12 cellular contexts compared by ENCODE assay signal in genomic region chr10:110364531-110364937, GRCh38. TPM values are rescaled to one million over a fixed set of nuclear protein-coding genes. Genes with fewer than 3 reads are reported as not detected.
A peak's percentile ranks its signal among the peaks of the same experiment; 100 is the strongest.
DNase-seq lines count a peak whose midpoint lies in the region.
"Had no signal": no experiment of that assay in that cellular context is flagged by ENCODE, and none has a peak within 500 bp of the region (broad histone marks: within the 10 kb centered on the region; RNA-seq: fewer than 3 reads in every experiment).

No MANE protein-coding gene starts in this region.

- peak; percentile 44 for DNase-seq in A172 (ENCODE audit: low spot score)
- peak; percentile 68 for DNase-seq in M059J (ENCODE audit: low read depth)
- DNase-seq in activated T-helper 1 cell treated with anti-CD3 and anti-CD28 coated beads, Interleukin-12 subunit alpha, Interleukin-12 subunit beta, Interleukin-2, Interleukin-4 antibody, amounts not matched to agents 30 ng/mL and 10 ng/mL and 1 ng/mL, durations not matched to agents 14 hours and 24 hours and 36 hours (ENCODE audit: low spot score): no peak
- peak; percentile 62 for DNase-seq in renal cortical epithelial cell (ENCODE audit: low read depth)
- DNase-seq in Kasumi-1 (lab: John Stamatoyannopoulos, UW): no peak
- no peak for DNase-seq in epidermal melanocyte (ENCODE audit: insufficient read length, low spot score)
- no peak for DNase-seq in NCI-H1092 (lab: John Stamatoyannopoulos, UW)
- no peak for DNase-seq in GF-D8 (lab: John Stamatoyannopoulos, UW)
- DNase-seq: NCI-H226, pancreas, RPMI8226 had no signal

- intact Hi-C loops in activated T-helper 1 cell treated with anti-CD3 and anti-CD28 coated beads, Interleukin-12 subunit alpha, Interleukin-12 subunit beta, Interleukin-2, Interleukin-4 antibody, amounts not matched to agents 30 ng/mL and 10 ng/mL and 1 ng/mL, durations not matched to agents 14 hours and 24 hours and 36 hours (cut with micrococcal nuclease): loop anchor here (1.0 to 2.0 kb wide), 5 partner anchors 8 to 410 kb away; no protein-coding TSS in a partner anchor

- H3K9me3 Mint-ChIP-seq in activated T-helper 1 cell treated with anti-CD3 and anti-CD28 coated beads, Interleukin-12 subunit alpha, Interleukin-12 subunit beta, Interleukin-2, Interleukin-4 antibody, amounts not matched to agents 30 ng/mL and 10 ng/mL and 1 ng/mL, durations not matched to agents 14 hours and 24 hours and 36 hours: no peaks in the 10 kb centered on the region

- no peaks in the 10 kb centered on the region for H3K27me3 Mint-ChIP-seq in activated T-helper 1 cell treated with anti-CD3 and anti-CD28 coated beads, Interleukin-12 subunit alpha, Interleukin-12 subunit beta, Interleukin-2, Interleukin-4 antibody, amounts not matched to agents 30 ng/mL and 10 ng/mL and 1 ng/mL, durations not matched to agents 14 hours and 24 hours and 36 hours (ENCODE audit: insufficient read depth)

- peaks cover 83% of the 10 kb centered on the region for H3K4me1 Mint-ChIP-seq in activated T-helper 1 cell treated with anti-CD3 and anti-CD28 coated beads, Interleukin-12 subunit alpha, Interleukin-12 subunit beta, Interleukin-2, Interleukin-4 antibody, amounts not matched to agents 30 ng/mL and 10 ng/mL and 1 ng/mL, durations not matched to agents 14 hours and 24 hours and 36 hours (ENCODE audit: low read depth)

- H3K27ac Mint-ChIP-seq in activated T-helper 1 cell treated with anti-CD3 and anti-CD28 coated beads, Interleukin-12 subunit alpha, Interleukin-12 subunit beta, Interleukin-2, Interleukin-4 antibody, amounts not matched to agents 30 ng/mL and 10 ng/mL and 1 ng/mL, durations not matched to agents 14 hours and 24 hours and 36 hours: peak overlapping the region; percentile 83

- H3K36me3 Mint-ChIP-seq in activated T-helper 1 cell treated with anti-CD3 and anti-CD28 coated beads, Interleukin-12 subunit alpha, Interleukin-12 subunit beta, Interleukin-2, Interleukin-4 antibody, amounts not matched to agents 30 ng/mL and 10 ng/mL and 1 ng/mL, durations not matched to agents 14 hours and 24 hours and 36 hours (ENCODE audit: low read depth): peaks cover 4% of the 10 kb centered on the region

- H3K4me3 Mint-ChIP-seq in activated T-helper 1 cell treated with anti-CD3 and anti-CD28 coated beads, Interleukin-12 subunit alpha, Interleukin-12 subunit beta, Interleukin-2, Interleukin-4 antibody, amounts not matched to agents 30 ng/mL and 10 ng/mL and 1 ng/mL, durations not matched to agents 14 hours and 24 hours and 36 hours: no peak overlapping the region
- H3K4me3 Mint-ChIP-seq: B cell had no signal

RNA-seq across cellular contexts. Expression of gene SMNDC1, which starts 59.8 kb away (rescaled TPM):
- 10.4 and 14.3 TPM in 2 replicates for total RNA-seq in A172 (2014; rRNA removed; shearing (Covaris generic))
- total RNA-seq in M059J (2014; rRNA removed; shearing (Covaris generic)): 8.4 and 13.3 TPM in 2 replicates
- total RNA-seq in activated T-helper 1 cell treated with anti-CD3 and anti-CD28 coated beads, Interleukin-12 subunit alpha, Interleukin-12 subunit beta, Interleukin-2, Interleukin-4 antibody, amounts not matched to agents 30 ng/mL and 10 ng/mL and 1 ng/mL, durations not matched to agents 14 hours and 24 hours and 36 hours: 47.8 and 48.0 TPM in 2 replicates
- total RNA-seq in renal cortical epithelial cell: 9.7 and 19.8 TPM in 2 replicates

Comparison
In these comparisons a context has a peak if more than half of its experiments do, and no peak if none do; other contexts are left out.
1. DNase-seq: peak in A172 (single experiment), M059J (single experiment) and renal cortical epithelial cell (single experiment); none in activated T-helper 1 cell treated with anti-CD3 and anti-CD28 coated beads, Interleukin-12 subunit alpha, Interleukin-12 subunit beta, Interleukin-2, Interleukin-4 antibody, amounts not matched to agents 30 ng/mL and 10 ng/mL and 1 ng/mL, durations not matched to agents 14 hours and 24 hours and 36 hours (single experiment), Kasumi-1 (0 of 2), epidermal melanocyte (single experiment), NCI-H1092 (single experiment) and GF-D8 (single experiment).